20 cellular contexts compared by ENCODE assay signal in the genomic region with DNA sequence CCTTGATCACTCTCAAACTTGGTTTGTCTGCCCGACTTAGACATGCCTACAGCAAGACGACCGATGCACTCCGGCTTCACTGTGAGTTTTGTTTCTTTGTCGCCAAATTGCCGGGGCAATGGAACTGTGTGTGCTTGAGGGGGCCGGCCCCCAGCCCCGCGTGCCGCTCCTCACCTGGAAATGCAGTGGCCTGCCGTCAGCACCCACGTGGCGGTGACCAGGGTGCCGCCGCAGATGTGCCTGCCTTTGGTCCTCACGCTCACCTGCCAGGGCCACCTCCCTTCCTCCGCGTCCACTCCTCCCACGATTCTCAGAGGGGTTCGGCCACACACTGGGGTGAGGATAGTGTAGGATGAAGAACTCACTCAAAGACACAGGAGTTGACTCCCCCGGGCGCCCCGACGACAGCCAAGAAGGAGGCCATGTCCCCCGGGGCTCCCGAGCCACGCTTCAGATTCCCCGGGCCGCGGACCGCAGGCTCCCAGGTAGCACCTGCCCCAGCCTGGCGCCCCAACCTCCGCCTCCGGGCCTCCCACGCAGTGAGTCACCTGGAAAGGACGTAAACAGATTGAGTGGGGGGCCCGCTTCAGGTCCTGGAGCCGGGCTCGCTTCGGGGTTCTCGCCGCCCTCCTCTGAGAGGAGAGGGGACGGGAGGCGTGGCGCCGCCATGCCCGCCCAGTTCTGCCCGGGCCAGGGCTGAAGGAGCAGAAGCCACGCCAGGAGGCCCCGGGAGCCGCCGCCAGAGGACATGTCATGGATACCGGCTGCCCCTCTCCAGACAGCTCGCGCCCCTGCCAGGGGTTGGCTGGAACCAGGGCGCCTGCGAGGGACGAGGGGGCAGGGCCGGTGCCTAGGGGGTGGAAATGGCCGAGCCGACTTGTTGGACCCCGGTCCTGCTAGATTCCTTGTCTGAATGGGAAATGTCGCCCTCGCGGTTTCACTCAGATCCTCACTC. TPM values are rescaled to one million over a fixed set of nuclear protein-coding genes. Genes with fewer than 3 reads are reported as not detected.
"Had no signal": no experiment of that assay in that cellular context is flagged by ENCODE, and none has a peak within 500 bp of the region (broad histone marks: within the 10 kb centered on the region; RNA-seq: fewer than 3 reads in every experiment).

No MANE protein-coding gene starts in this region.

- H3K36me3 ChIP-seq: adrenal gland, breast epithelium, esophagus squamous epithelium had no signal

- H3K36me3 Mint-ChIP-seq: stimulated activated effector memory CD8-positive, alpha-beta T cell treated with anti-CD3 and anti-CD28 coated beads, Interleukin-12 subunit alpha, Interleukin-12 subunit beta, amount 100 ng/mL, for 72 hours had no signal

- H3K27ac ChIP-seq: adrenal gland, breast epithelium, esophagus squamous epithelium, skin epidermis had no signal

- H3K4me1 Mint-ChIP-seq: nephron progenitor cell had no signal

- H3K27me3 ChIP-seq: adrenal gland, breast epithelium, esophagus squamous epithelium had no signal

- H3K4me3 ChIP-seq: adrenal gland, breast epithelium, esophagus squamous epithelium, skin epidermis had no signal

- DNase-seq: activated CD4-positive, alpha-beta T cell treated with anti-CD3 and anti-CD28 coated beads, Interleukin-2, amount 10 ng/mL, durations not matched to agents 7 days and 5 days; activated CD4-positive, CD25-positive, alpha-beta regulatory T cell; activated gamma-delta T cell; adrenal gland; effector CD8-positive, alpha-beta T cell; esophagus squamous epithelium; hippocampal formation; islet precursor cell; nephron progenitor cell; stimulated activated CD4-positive, alpha-beta T cell treated with anti-CD3 and anti-CD28 coated beads, Interleukin-4, amount 100 ng/mL, for 1 hour; T1000 had no signal

- H3K27ac Mint-ChIP-seq: activated CD4-positive, alpha-beta T cell treated with anti-CD3 and anti-CD28 coated beads, Interleukin-2, amount 10 ng/mL, durations not matched to agents 7 days and 5 days; activated naive CD4-positive, alpha-beta T cell treated with anti-CD3 and anti-CD28 coated beads, Interleukin-2, amount 50 U/mL, for 72 hours; dendritic cell treated with granulocyte-macrophage colony-stimulating factor and Interleukin-4, amounts not matched to agents 40 ng/mL and 50 ng/mL, for 4 days; nephron progenitor cell; stimulated activated effector memory CD8-positive, alpha-beta T cell treated with anti-CD3 and anti-CD28 coated beads, Interleukin-12 subunit alpha, Interleukin-12 subunit beta, amount 100 ng/mL, for 72 hours had no signal

- ATAC-seq: activated naive CD4-positive, alpha-beta T cell treated with anti-CD3 and anti-CD28 coated beads, Interleukin-2, amount 50 U/mL, for 72 hours; stimulated activated effector memory CD8-positive, alpha-beta T cell treated with anti-CD3 and anti-CD28 coated beads, Interleukin-12 subunit alpha, Interleukin-12 subunit beta, amount 100 ng/mL, for 72 hours had no signal

- H3K4me3 Mint-ChIP-seq: activated CD4-positive, alpha-beta T cell treated with anti-CD3 and anti-CD28 coated beads, Interleukin-2, amount 10 ng/mL, durations not matched to agents 7 days and 5 days; dendritic cell treated with granulocyte-macrophage colony-stimulating factor and Interleukin-4, amounts not matched to agents 40 ng/mL and 50 ng/mL, for 4 days; nephron progenitor cell; stimulated activated effector memory CD8-positive, alpha-beta T cell treated with anti-CD3 and anti-CD28 coated beads, Interleukin-12 subunit alpha, Interleukin-12 subunit beta, amount 100 ng/mL, for 72 hours had no signal

- H3K4me1 ChIP-seq: adrenal gland, breast epithelium, esophagus squamous epithelium had no signal

RNA-seq across cellular contexts. Expression of a gene that starts 29.6 kb away (rescaled TPM):
- total RNA-seq: activated CD4-positive, alpha-beta T cell treated with anti-CD3 and anti-CD28 coated beads, Interleukin-2, amount 10 ng/mL, durations not matched to agents 7 days and 5 days; activated CD8-positive, alpha-beta memory T cell treated with anti-CD3 and anti-CD28 coated beads for 36 hours; activated naive CD4-positive, alpha-beta T cell treated with anti-CD3 and anti-CD28 coated beads, Interleukin-2, amount 50 U/mL, for 72 hours; endothelial cell of umbilical vein; lung microvascular endothelial cell; T-helper 1 cell treated with Interleukin-12 subunit alpha and Interleukin-12 subunit beta and Interleukin-4 antibody, amounts not matched to agents 30 ng/mL and 1 ng/mL, for 36 hours had no signal
- polyA plus RNA-seq: endothelial cell of umbilical vein had no signal

RNA-seq across cellular contexts. Expression of a gene that starts 43.9 kb away (rescaled TPM):
- total RNA-seq: activated CD4-positive, alpha-beta T cell treated with anti-CD3 and anti-CD28 coated beads, Interleukin-2, amount 10 ng/mL, durations not matched to agents 7 days and 5 days; activated CD8-positive, alpha-beta memory T cell treated with anti-CD3 and anti-CD28 coated beads for 36 hours; activated naive CD4-positive, alpha-beta T cell treated with anti-CD3 and anti-CD28 coated beads, Interleukin-2, amount 50 U/mL, for 72 hours; T-helper 1 cell treated with Interleukin-12 subunit alpha and Interleukin-12 subunit beta and Interleukin-4 antibody, amounts not matched to agents 30 ng/mL and 1 ng/mL, for 36 hours had no signal
